Comparison of ENCODE assay signal across 19 cellular contexts in the genomic region with DNA sequence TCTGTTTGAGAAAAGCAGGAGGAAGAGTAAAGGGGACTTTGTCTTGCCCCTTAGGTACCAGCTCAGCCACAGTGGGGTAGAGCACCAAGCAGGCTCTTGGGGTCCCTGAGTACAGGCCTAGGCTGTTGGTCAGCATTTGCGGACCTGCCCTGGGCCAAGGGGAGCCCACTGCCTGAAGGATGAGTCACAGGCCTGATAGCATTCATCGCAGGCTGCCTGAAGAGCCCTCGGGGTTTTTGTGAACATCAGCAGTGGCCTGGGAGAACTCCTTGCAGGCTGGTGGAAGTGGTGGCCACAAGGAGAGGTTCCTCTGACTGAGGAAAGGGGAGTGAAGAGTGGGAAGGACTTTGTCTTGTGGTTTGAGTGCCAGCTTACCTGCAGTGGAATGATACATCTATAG. TPM values are rescaled to one million over a fixed set of nuclear protein-coding genes. Genes with fewer than 3 reads are reported as not detected.
"Had no signal": no experiment of that assay in that cellular context is flagged by ENCODE, and none has a peak within 500 bp of the region (broad histone marks: within the 10 kb centered on the region; RNA-seq: fewer than 3 reads in every experiment).

No MANE protein-coding gene starts in this region.

- H3K27ac Mint-ChIP-seq: activated CD8-positive, alpha-beta memory T cell treated with anti-CD3 and anti-CD28 coated beads, Interleukin-2, amount 10 ng/mL, durations not matched to agents 7 days and 5 days; activated T-cell treated with anti-CD3 and anti-CD28 coated beads, Interleukin-2, amount 50 U/mL, for 24 hours; natural killer cell treated with Interleukin-12 subunit alpha and Interleukin-12 subunit beta and Interleukin-15 and Interleukin-18, amount 100 ng/mL, for 72 hours; progenitor cell of endocrine pancreas; stimulated activated naive CD8-positive, alpha-beta T cell treated with anti-CD3 and anti-CD28 coated beads, Interleukin-15, Interleukin-2, amounts not matched to agents 100 ng/mL and 50 ng/mL, for 24 hours; T-cell; type B pancreatic cell had no signal

- H3K27ac ChIP-seq: body of pancreas, coronary artery, esophagus muscularis mucosa, left ventricle myocardium inferior, right atrium auricular region, suprapubic skin, VCaP had no signal

- H3K4me3 Mint-ChIP-seq: activated CD8-positive, alpha-beta memory T cell treated with anti-CD3 and anti-CD28 coated beads, Interleukin-2, amount 10 ng/mL, durations not matched to agents 7 days and 5 days; activated T-cell treated with anti-CD3 and anti-CD28 coated beads, Interleukin-2, amount 50 U/mL, for 24 hours; natural killer cell treated with Interleukin-12 subunit alpha and Interleukin-12 subunit beta and Interleukin-15 and Interleukin-18, amount 100 ng/mL, for 72 hours; stimulated activated naive CD8-positive, alpha-beta T cell treated with anti-CD3 and anti-CD28 coated beads, Interleukin-15, Interleukin-2, amounts not matched to agents 100 ng/mL and 50 ng/mL, for 24 hours; T-cell; type B pancreatic cell had no signal

- H3K4me1 ChIP-seq: body of pancreas, left ventricle myocardium inferior, suprapubic skin had no signal

- H3K4me2 ChIP-seq: smooth muscle cell had no signal

- ATAC-seq: activated CD8-positive, alpha-beta memory T cell treated with anti-CD3 and anti-CD28 coated beads, Interleukin-2, amount 10 ng/mL, durations not matched to agents 7 days and 5 days; body of pancreas; natural killer cell treated with Interleukin-12 subunit alpha and Interleukin-12 subunit beta and Interleukin-15 and Interleukin-18, amount 100 ng/mL, for 72 hours; T-cell had no signal

- DNase-seq: activated CD4-positive, alpha-beta T cell treated with anti-CD3 and anti-CD28 coated beads for 1 hour; activated CD4-positive, alpha-beta T cell treated with anti-CD3 and anti-CD28 coated beads, Interleukin-2, amount 50 U/mL, for 48 hours; activated CD8-positive, alpha-beta memory T cell treated with anti-CD3 and anti-CD28 coated beads, Interleukin-2, amount 10 ng/mL, durations not matched to agents 7 days and 5 days; activated naive CD4-positive, alpha-beta T cell treated with anti-CD3 and anti-CD28 coated beads, Interleukin-2, amount 50 U/mL, for 16 hours; activated T-cell treated with anti-CD3 and anti-CD28 coated beads, Interleukin-2, amount 50 U/mL, for 24 hours; body of pancreas; caudate nucleus; left ventricle myocardium inferior; T-cell had no signal

- H3K9me3 Mint-ChIP-seq: activated T-cell treated with anti-CD3 and anti-CD28 coated beads, Interleukin-2, amount 50 U/mL, for 24 hours; natural killer cell treated with Interleukin-12 subunit alpha and Interleukin-12 subunit beta and Interleukin-15 and Interleukin-18, amount 100 ng/mL, for 72 hours; stimulated activated naive CD8-positive, alpha-beta T cell treated with anti-CD3 and anti-CD28 coated beads, Interleukin-15, Interleukin-2, amounts not matched to agents 100 ng/mL and 50 ng/mL, for 24 hours had no signal

- H3K4me3 ChIP-seq: body of pancreas, coronary artery, esophagus muscularis mucosa, left ventricle myocardium inferior, right atrium auricular region, smooth muscle cell, suprapubic skin had no signal

- H3K27me3 Mint-ChIP-seq: activated T-cell treated with anti-CD3 and anti-CD28 coated beads, Interleukin-2, amount 50 U/mL, for 24 hours; stimulated activated naive CD8-positive, alpha-beta T cell treated with anti-CD3 and anti-CD28 coated beads, Interleukin-15, Interleukin-2, amounts not matched to agents 100 ng/mL and 50 ng/mL, for 24 hours; T-cell had no signal

- H3K9me3 ChIP-seq: body of pancreas, left ventricle myocardium inferior, right atrium auricular region, suprapubic skin had no signal

- H3K36me3 Mint-ChIP-seq: activated CD8-positive, alpha-beta memory T cell treated with anti-CD3 and anti-CD28 coated beads, Interleukin-2, amount 10 ng/mL, durations not matched to agents 7 days and 5 days; natural killer cell treated with Interleukin-12 subunit alpha and Interleukin-12 subunit beta and Interleukin-15 and Interleukin-18, amount 100 ng/mL, for 72 hours; type B pancreatic cell had no signal

- H3K36me3 ChIP-seq: esophagus muscularis mucosa, left ventricle myocardium inferior, right atrium auricular region, suprapubic skin had no signal

- H3K27me3 ChIP-seq: body of pancreas, esophagus muscularis mucosa, right atrium auricular region, suprapubic skin had no signal

RNA-seq across cellular contexts. Expression of gene P2RX7, which starts 25.0 kb away (rescaled TPM):
- total RNA-seq: progenitor cell of endocrine pancreas had no signal
